Comparison of ENCODE assay signal across 12 cellular contexts in the genomic region with DNA sequence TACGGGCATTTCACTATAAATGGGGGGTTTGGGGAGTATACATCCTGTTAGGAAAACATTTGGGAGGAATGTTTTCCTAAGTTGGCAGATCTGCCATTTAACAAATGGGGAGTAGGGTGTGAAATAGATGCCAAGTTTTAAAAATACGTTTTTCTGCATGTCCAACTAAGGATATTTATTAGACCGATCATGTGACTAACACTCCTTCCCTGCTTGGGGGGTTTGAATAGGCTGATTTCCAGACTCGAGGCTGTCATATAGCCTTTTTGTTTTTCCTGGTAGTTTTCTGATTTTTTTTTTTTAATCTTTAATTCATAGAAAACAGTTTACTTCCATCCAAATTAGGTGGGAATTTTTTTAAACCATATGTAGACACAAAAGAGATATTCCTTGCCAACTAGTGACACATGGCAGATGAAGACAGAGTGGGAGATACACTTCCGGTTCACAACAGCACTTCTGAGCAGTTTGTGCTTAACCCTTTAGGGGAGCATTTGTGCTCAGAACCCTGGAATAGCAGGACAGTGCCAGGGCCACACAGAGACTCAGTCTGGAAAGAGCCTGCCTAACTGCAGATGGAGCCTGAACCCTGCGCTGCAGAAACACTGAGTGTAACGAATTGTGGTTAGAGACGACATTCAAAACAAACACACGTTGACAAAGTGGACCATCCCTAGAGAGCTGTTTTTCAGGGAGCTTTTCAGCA. TPM values are rescaled to one million over a fixed set of nuclear protein-coding genes. Genes with fewer than 3 reads are reported as not detected.
DNase-seq lines count a peak whose midpoint lies in the region; ATAC-seq and TF ChIP-seq lines count a peak whose summit lies in the region.
"Had no signal": no experiment of that assay in that cellular context is flagged by ENCODE, and none has a peak within 500 bp of the region (broad histone marks: within the 10 kb centered on the region; RNA-seq: fewer than 3 reads in every experiment).

No MANE protein-coding gene starts in this region.

- no peaks in the 10 kb centered on the region for H3K9me3 Mint-ChIP-seq in osteocyte (ENCODE audit: unreplicated experiment)
- no peaks in the 10 kb centered on the region for H3K9me3 Mint-ChIP-seq in endothelial cell (ENCODE audit: unreplicated experiment)

- H3K27ac Mint-ChIP-seq in osteocyte (ENCODE audit: unreplicated experiment) (peak overlapping the region; percentile 62), endothelial cell (ENCODE audit: unreplicated experiment) (no peak overlapping the region)

- peak; percentile 22 for TF ChIP-seq CTCF in choroid plexus epithelial cell (conservative IDR thresholded peaks at IDR 0.05; ENCODE audit: low read depth, low read length)
- no peak for TF ChIP-seq CTCF in osteocyte (IDR thresholded peaks at IDR 0.05)
- TF ChIP-seq CTCF in endothelial cell (IDR thresholded peaks at IDR 0.05; ENCODE audit: unreplicated experiment) = no peak

- ATAC-seq in HG02884 (IDR thresholded peaks at IDR 0.05; ENCODE audit: unreplicated experiment) = no peak

- no peaks in the 10 kb centered on the region for H3K27me3 Mint-ChIP-seq in osteocyte (ENCODE audit: unreplicated experiment)
- H3K27me3 Mint-ChIP-seq in endothelial cell (ENCODE audit: unreplicated experiment) = peaks cover 11% of the 10 kb centered on the region

- DNase-seq in ELR (ENCODE audit: low read depth) (peak; percentile 57), NCI-H1694 treated with DMSO at 0.1 percent for 48 hours (lab: John Stamatoyannopoulos, UW) (peak; percentile 50), choroid plexus epithelial cell (ENCODE audit: low read depth) (peak; percentile 56), osteocyte (ENCODE audit: extremely low spot score, unreplicated experiment) (no peak), C1 segment of cervical spinal cord (lab: John Stamatoyannopoulos, UW) (no peak), NCI-H524 (lab: John Stamatoyannopoulos, UW) (no peak), endothelial cell (ENCODE audit: low spot score) (no peak)
- DNase-seq: activated CD4-positive, CD25-positive, alpha-beta regulatory T cell; activated naive CD4-positive, alpha-beta T cell treated with anti-CD3 and anti-CD28 coated beads, Interleukin-2, amount 50 U/mL, for 16 hours; effector CD4-positive, alpha-beta T cell; NCI-H1092 had no signal

- H3K4me3 ChIP-seq in choroid plexus epithelial cell (ENCODE audit: low read depth, low read length) = no peak overlapping the region

- H3K4me1 Mint-ChIP-seq in osteocyte (ENCODE audit: unreplicated experiment) (peaks cover 31% of the 10 kb centered on the region), endothelial cell (ENCODE audit: unreplicated experiment) (peaks cover 17% of the 10 kb centered on the region)

- H3K4me3 Mint-ChIP-seq in osteocyte (ENCODE audit: unreplicated experiment) (no peak overlapping the region), endothelial cell (ENCODE audit: unreplicated experiment) (no peak overlapping the region)

- H3K36me3 Mint-ChIP-seq in osteocyte (ENCODE audit: unreplicated experiment) (no peaks in the 10 kb centered on the region), endothelial cell (ENCODE audit: low read depth, unreplicated experiment) (peaks cover 2% of the 10 kb centered on the region)

RNA-seq across cellular contexts. Expression of gene GATAD2A, which starts 5.6 kb away (rescaled TPM):
- total RNA-seq in osteocyte = 75.6 and 81.3 TPM in 2 replicates
- 150 TPM for total RNA-seq in endothelial cell (ENCODE audit: unreplicated experiment)

Comparison
In these comparisons a context has a peak if more than half of its experiments do, and no peak if none do; other contexts are left out.
1. DNase-seq: peak in ELR (single experiment), NCI-H1694 treated with DMSO at 0.1 percent for 48 hours (single experiment) and choroid plexus epithelial cell (single experiment); none in osteocyte (single experiment), C1 segment of cervical spinal cord (0 of 14), NCI-H524 (0 of 2) and endothelial cell (single experiment).